In genomic region chr19:38319421-38320258, GRCh38 we compare ENCODE assay signal across 8 cellular contexts. TPM values are rescaled to one million over a fixed set of nuclear protein-coding genes. Genes with fewer than 3 reads are reported as not detected.
A peak's percentile ranks its signal among the peaks of the same experiment; 100 is the strongest.
DNase-seq lines count a peak whose midpoint lies in the region; ATAC-seq and TF ChIP-seq lines count a peak whose summit lies in the region.

Gene KCNK6 (plus strand): TSS chr19:38319845. CDS start chr19:38319951, 106 bp downstream.

- H3K9ac ChIP-seq in IMR-90 (ENCODE audit: low read depth, low read length): peak within 1 kb of the TSS; percentile 45

- intact Hi-C loops in IMR-90 (cut with micrococcal nuclease): no loop called here

- H2BK15ac ChIP-seq in IMR-90 (ENCODE audit: low read depth, low read length): peak within 1 kb of the TSS; percentile 74; the same call in 2 of the 3 replicates

- peaks cover 6% of the 10 kb centered on the region for H3K4me1 ChIP-seq in IMR-90 (ENCODE audit: control insufficient read depth, insufficient read depth, low read length)
- H3K4me1 ChIP-seq in effector memory CD4-positive, alpha-beta T cell (ENCODE audit: control insufficient read depth, insufficient read depth, low read length, poor library complexity, severe bottlenecking): peaks cover 43% of the 10 kb centered on the region

- H3K4me2 ChIP-seq in IMR-90 (ENCODE audit: low read depth, low read length): peak within 1 kb of the TSS; percentile 86

- H4K5ac ChIP-seq in IMR-90 (ENCODE audit: low read depth, low read length): peak within 1 kb of the TSS; percentile 31

- no peak for DNase-seq in AG04450 (ENCODE audit: low read depth, low spot score)
- DNase-seq in IMR-90: no peak
- DNase-seq in activated CD4-positive, alpha-beta T cell treated with anti-CD3 and anti-CD28 coated beads, Interleukin-2, amount 10 ng/mL, durations not matched to agents 7 days and 5 days: peak; percentile 55
- peak; percentile 23 to 36 (median 25) for DNase-seq in effector memory CD4-positive, alpha-beta T cell
- DNase-seq in mesenteric fat pad (ENCODE audit: low spot score): no peak
- peak; percentile 30 to 51 for DNase-seq in stimulated activated CD8-positive, alpha-beta memory T cell treated with anti-CD3 and anti-CD28 coated beads, Interleukin-2, amount 100 ng/mL, for 48 hours (ENCODE audit: low read depth in 2 of 2)
- DNase-seq in NCI-H446 treated with DMSO at 0.1 percent for 48 hours (lab: John Stamatoyannopoulos, UW): no peak
- DNase-seq in NCI-H1092 treated with DMSO at 0.1 percent for 48 hours (lab: John Stamatoyannopoulos, UW): no peak

- H3K4me3 ChIP-seq in AG04450 (ENCODE audit: low read depth, low read length) (peak within 1 kb of the TSS; percentile 68), IMR-90 (ENCODE audit: insufficient read depth, low read depth, low read length) (peak within 1 kb of the TSS; percentile 56)
- H3K4me3 ChIP-seq in effector memory CD4-positive, alpha-beta T cell (ENCODE audit: insufficient read depth, low read depth, low read length, poor library complexity, severe bottlenecking): peak within 1 kb of the TSS; percentile 69

- H3K27me3 ChIP-seq in AG04450 (ENCODE audit: control insufficient read depth, insufficient read depth, low read length): no peaks in the 10 kb centered on the region
- no peaks in the 10 kb centered on the region; the same call in 1 of the 2 replicates for H3K27me3 ChIP-seq in IMR-90 (ENCODE audit: control insufficient read depth, insufficient read depth, low read length)
- H3K27me3 ChIP-seq in effector memory CD4-positive, alpha-beta T cell (replicated peaks; ENCODE audit: control insufficient read depth, insufficient read depth, low read length, poor library complexity, severe bottlenecking): no peaks in the 10 kb centered on the region

- H3K27ac Mint-ChIP-seq in activated CD4-positive, alpha-beta T cell treated with anti-CD3 and anti-CD28 coated beads, Interleukin-2, amount 10 ng/mL, durations not matched to agents 7 days and 5 days: peak within 1 kb of the TSS; percentile 75

- peaks cover 55% of the 10 kb centered on the region for H3K4me1 Mint-ChIP-seq in activated CD4-positive, alpha-beta T cell treated with anti-CD3 and anti-CD28 coated beads, Interleukin-2, amount 10 ng/mL, durations not matched to agents 7 days and 5 days

- peak within 1 kb of the TSS; percentile 21; the same call in 1 of the 2 replicates for H3K23ac ChIP-seq in IMR-90 (ENCODE audit: low read depth, low read length)

- dilution Hi-C loops in IMR-90 (cut with HindIII; ENCODE audit: low sequenced_read_pairs, unreplicated experiment): no loop called here

- peaks cover 6 to 14% of the 10 kb centered on the region in 2 experiments for H3K79me1 ChIP-seq in IMR-90 (ENCODE audit: low read depth in 1 of 2, low read length in 2 of 2)

- no peaks in the 10 kb centered on the region for H3K27me3 Mint-ChIP-seq in activated CD4-positive, alpha-beta T cell treated with anti-CD3 and anti-CD28 coated beads, Interleukin-2, amount 10 ng/mL, durations not matched to agents 7 days and 5 days

- peak within 1 kb of the TSS; percentile 18 for H3K14ac ChIP-seq in IMR-90 (replicated peaks; ENCODE audit: low read depth, low read length)

- H4K20me1 ChIP-seq in IMR-90 (ENCODE audit: insufficient read depth, low read length): no peaks in the 10 kb centered on the region

- no peak for TF ChIP-seq RAD21 in IMR-90 (IDR thresholded peaks at IDR 0.05; ENCODE audit: low read length)

- H2BK5ac ChIP-seq in IMR-90 (ENCODE audit: low read depth, low read length, poor library complexity, severe bottlenecking): no peak within 1 kb of the TSS

- no peak within 1 kb of the TSS for H3K27ac ChIP-seq in AG04450 (ENCODE audit: low read depth, low read length)
- H3K27ac ChIP-seq in IMR-90 (ENCODE audit: insufficient read depth, low read length): no peak within 1 kb of the TSS; the same call in 1 of the 2 replicates
- H3K27ac ChIP-seq in effector memory CD4-positive, alpha-beta T cell (ENCODE audit: insufficient read depth, low read length, poor library complexity, severe bottlenecking): peak within 1 kb of the TSS; percentile 56

- H3K56ac ChIP-seq in IMR-90 (ENCODE audit: extremely low read depth, insufficient read depth, low read length): no peak within 1 kb of the TSS

- peak within 1 kb of the TSS; percentile 82 for H3K4me3 Mint-ChIP-seq in activated CD4-positive, alpha-beta T cell treated with anti-CD3 and anti-CD28 coated beads, Interleukin-2, amount 10 ng/mL, durations not matched to agents 7 days and 5 days

- H3K36me3 ChIP-seq in IMR-90 (ENCODE audit: control insufficient read depth, insufficient read depth, low read length): 0 out of 2 replicates have a peak, but pooled peaks cover 1% of the 10 kb centered on the region
- peaks cover 9% of the 10 kb centered on the region for H3K36me3 ChIP-seq in effector memory CD4-positive, alpha-beta T cell (ENCODE audit: control insufficient read depth, insufficient read depth, low read length)

- peak within 1 kb of the TSS; percentile 33 for H3K18ac ChIP-seq in IMR-90 (ENCODE audit: low read depth, low read length)

- H3K9me3 Mint-ChIP-seq in activated CD4-positive, alpha-beta T cell treated with anti-CD3 and anti-CD28 coated beads, Interleukin-2, amount 10 ng/mL, durations not matched to agents 7 days and 5 days: no peaks in the 10 kb centered on the region

- H3K4ac ChIP-seq in IMR-90 (ENCODE audit: low read depth, low read length): peak within 1 kb of the TSS; percentile 44

- H3K36me3 Mint-ChIP-seq in activated CD4-positive, alpha-beta T cell treated with anti-CD3 and anti-CD28 coated beads, Interleukin-2, amount 10 ng/mL, durations not matched to agents 7 days and 5 days (ENCODE audit: low read depth): peaks cover 7% of the 10 kb centered on the region

- H3K9me3 ChIP-seq in AG04450 (ENCODE audit: control insufficient read depth, insufficient read depth, low read length): no peaks in the 10 kb centered on the region
- no peaks in the 10 kb centered on the region for H3K9me3 ChIP-seq in IMR-90 (ENCODE audit: control insufficient read depth, insufficient read depth, low read length)
- no peaks in the 10 kb centered on the region for H3K9me3 ChIP-seq in effector memory CD4-positive, alpha-beta T cell (ENCODE audit: control insufficient read depth, low read length)

- in situ Hi-C loops in IMR-90 (cut with MboI; ENCODE audit: low sequenced_read_pairs): no loop called here

- POLR2A ChIA-PET in AG04450 (lab: Yijun Ruan, JAX) (interaction anchor here (0.7 kb wide), 1 partner anchor 131 kb away, joined by 4 read pairs; no protein-coding TSS in a partner anchor), IMR-90 (lab: Charles Lee; ENCODE audit: unreplicated experiment) (interaction anchor here (0.5 kb wide), 1 partner anchor 80 kb away, joined by 11 read pairs; no protein-coding TSS in a partner anchor)
- POLR2A ChIA-PET in activated CD4-positive, alpha-beta T cell treated with anti-CD3 and anti-CD28 coated beads, Interleukin-2, amount 10 ng/mL, durations not matched to agents 7 days and 5 days (lab: Charles Lee): interaction anchor here (1.0 kb wide), 1 partner anchor 11 kb away, joined by 4 read pairs; no protein-coding TSS in a partner anchor

- no peak for TF ChIP-seq CTCF in AG04450 (IDR thresholded peaks at IDR 0.05; ENCODE audit: low read depth, low read length)
- TF ChIP-seq CTCF in IMR-90 (conservative IDR thresholded peaks at IDR 0.05; ENCODE audit: low read depth, low read length): no peak

- H2BK120ac ChIP-seq in IMR-90 (ENCODE audit: low read depth, low read length): peak within 1 kb of the TSS; percentile 45; the same call in 1 of the 2 replicates

- ATAC-seq in IMR-90 (ENCODE audit: low read depth): peak; percentile 19

- 0 out of 2 replicates have a peak, but pooled peaks cover 5% of the 10 kb centered on the region for H3K9me1 ChIP-seq in IMR-90 (ENCODE audit: insufficient read depth, low read length)

- WGBS in IMR-90 (ENCODE audit: extremely low coverage in 2 of 2, insufficient read length in 1 of 2), 2 experiments: 3% methylated on average over 41 of the region's 76 CpGs; no CpG with 5 or more reads in 1 of the 2 experiments

- H2AK5ac ChIP-seq in IMR-90 (ENCODE audit: low read depth, low read length): peak within 1 kb of the TSS; percentile 66

- peak within 1 kb of the TSS; percentile 68 for H4K91ac ChIP-seq in IMR-90 (ENCODE audit: insufficient read depth, low read depth, low read length)

- peak within 1 kb of the TSS; percentile 82 to 86 for H4K8ac ChIP-seq in IMR-90 (ENCODE audit: low read depth in 2 of 2, low read length in 2 of 2)

- CTCF ChIA-PET in AG04450 (lab: Charles Lee): interaction anchor here (1.0 to 2.8 kb wide), 5 partner anchors 11 to 93 kb away, joined by 3 to 17 read pairs (median 5); partner anchors contain the start of gene CATSPERG
- CTCF ChIA-PET in IMR-90 (lab: Yijun Ruan, JAX): interaction anchor here (0.7 to 1.4 kb wide), 4 partner anchors 68 to 85 kb away, joined by 3 to 5 read pairs (median 4); no protein-coding TSS in a partner anchor
- CTCF ChIA-PET in activated CD4-positive, alpha-beta T cell treated with anti-CD3 and anti-CD28 coated beads, Interleukin-2, amount 10 ng/mL, durations not matched to agents 7 days and 5 days (lab: Charles Lee): interaction anchor here (1.0 to 3.7 kb wide), 6 partner anchors 9 to 159 kb away, joined by 3 to 10 read pairs (median 6); partner anchors contain the start of genes CATSPERG and FAM98C

- H2AFZ ChIP-seq in IMR-90 (replicated peaks; ENCODE audit: low read length, poor library complexity): peak within 1 kb of the TSS; percentile 95

- BruUV-seq in IMR-90 (replicated peaks; lab: Mats Ljungman, UMichigan): no TSS peak

- H2BK20ac ChIP-seq in IMR-90 (ENCODE audit: low read depth, low read length): no peak within 1 kb of the TSS; the same call in 1 of the 2 replicates

- peak; percentile 23; the same call in 1 of the 2 replicates for TF ChIP-seq POLR2A in IMR-90 (IDR thresholded peaks at IDR 0.05; ENCODE audit: low read depth, low read length)

- peak within 1 kb of the TSS; percentile 92 for H2AK9ac ChIP-seq in IMR-90 (replicated peaks; ENCODE audit: low read depth, low read length, poor library complexity)

TF ChIP-seq in IMR-90, 13 proteins besides CTCF, POLR2A, EP300 and RAD21 (continues in another document):
- TF ChIP-seq CHD1 (IDR thresholded peaks at IDR 0.05; ENCODE audit: low read depth, low read length) (no peak), SMC3 (IDR thresholded peaks at IDR 0.05; ENCODE audit: low read depth, low read length) (no peak), RCOR1 (IDR thresholded peaks at IDR 0.05; ENCODE audit: insufficient replicate concordance, low read length) (no peak)

RNA-seq across cellular contexts. Expression of gene KCNK6, which starts in this region (rescaled TPM):
- polyA plus RNA-seq in AG04450 (2011; rRNA removed): 2.6 and 2.8 TPM in 2 replicates
- 1.3 and 1.6 TPM in 2 replicates for polyA minus RNA-seq in AG04450 (2011; rRNA and poly(A)+ RNA removed)
- 2.7 and 2.8 TPM in 2 replicates for total RNA-seq in IMR-90 (2012; rRNA removed)
- polyA plus RNA-seq in IMR-90 (2012; rRNA removed): 3.9 and 4.5 TPM in 2 replicates
- polyA plus RNA-seq in IMR-90 (2012; cell fraction: cytosol; rRNA removed): 3.3 and 4.2 TPM in 2 replicates
- 2.9 and 3.1 TPM in 2 replicates for polyA plus RNA-seq in IMR-90 (2012; cell fraction: nucleus; rRNA removed; ENCODE audit: low replicate concordance)
- total RNA-seq in activated CD4-positive, alpha-beta T cell treated with anti-CD3 and anti-CD28 coated beads, Interleukin-2, amount 10 ng/mL, durations not matched to agents 7 days and 5 days: 10 to 100 TPM; 12.6 to 14.0 TPM
- 14.3 TPM for total RNA-seq in mesenteric fat pad

Comparison
In these comparisons a context has a peak if more than half of its experiments do, and no peak if none do; other contexts are left out.
1. DNase-seq: peak in activated CD4-positive, alpha-beta T cell treated with anti-CD3 and anti-CD28 coated beads, Interleukin-2, amount 10 ng/mL, durations not matched to agents 7 days and 5 days (single experiment), effector memory CD4-positive, alpha-beta T cell (3 of 3) and stimulated activated CD8-positive, alpha-beta memory T cell treated with anti-CD3 and anti-CD28 coated beads, Interleukin-2, amount 100 ng/mL, for 48 hours (2 of 2); none in AG04450 (single experiment), IMR-90 (single experiment), mesenteric fat pad (single experiment), NCI-H446 treated with DMSO at 0.1 percent for 48 hours (single experiment) and NCI-H1092 treated with DMSO at 0.1 percent for 48 hours (single experiment).
2. Peak in every context shown above with its lines, with median percentiles within 50 percentile points of each other: H3K4me3 ChIP-seq.